ENCODE assay signal across 14 cellular contexts in genomic region chr2:20585351-20585709, GRCh38.
DNase-seq lines count a peak whose midpoint lies in the region; ATAC-seq and TF ChIP-seq lines count a peak whose summit lies in the region.
"Had no signal": no experiment of that assay in that cellular context is flagged by ENCODE, and none has a peak within 500 bp of the region (broad histone marks: within the 10 kb centered on the region; RNA-seq: fewer than 3 reads in every experiment).

No MANE protein-coding gene starts in this region.

- H3K27me3 Mint-ChIP-seq in GM23338 (ENCODE audit: insufficient read depth, low read depth, poor library complexity) (peaks cover 9% of the 10 kb centered on the region), T-helper 17 cell (no peaks in the 10 kb centered on the region)

- no peaks in the 10 kb centered on the region for H3F3A ChIP-seq in GM23338 (replicated peaks; ENCODE audit: low read depth)

- peaks cover 11% of the 10 kb centered on the region; the same call in 2 of the 3 replicates for H3K9me3 Mint-ChIP-seq in GM23338

- TF ChIP-seq CTCF in GM23338 (conservative IDR thresholded peaks at IDR 0.05; ENCODE audit: low read depth in 2 of 2) (no peak), hepatocyte (IDR thresholded peaks at IDR 0.05; ENCODE audit: poor library complexity) (no peak)

- H3K27ac ChIP-seq in GM23338 (ENCODE audit: low read depth) (no peak overlapping the region), hepatocyte (peak overlapping the region; percentile 74)

- no peak for ATAC-seq in GM23338
- ATAC-seq in T-helper 17 cell: no peak
- no peak for ATAC-seq in HG02678 (IDR thresholded peaks at IDR 0.05; ENCODE audit: unreplicated experiment)

- H3K79me2 ChIP-seq in GM23338 (replicated peaks; ENCODE audit: insufficient read depth): no peaks in the 10 kb centered on the region
- H3K79me2 ChIP-seq in hepatocyte: no peaks in the 10 kb centered on the region

- H3K36me3 Mint-ChIP-seq in GM23338 (ENCODE audit: low read depth) (no peaks in the 10 kb centered on the region), T-helper 17 cell (ENCODE audit: low read depth) (no peaks in the 10 kb centered on the region)

- H2AFZ ChIP-seq in GM23338 (no peak overlapping the region), hepatocyte (no peak overlapping the region)

- no peak overlapping the region for H3K4me3 Mint-ChIP-seq in GM23338
- H3K4me3 Mint-ChIP-seq in T-helper 17 cell: no peak overlapping the region

- H3K4me1 Mint-ChIP-seq in GM23338 (peaks cover 17% of the 10 kb centered on the region), T-helper 17 cell (peaks cover 6% of the 10 kb centered on the region)

- H3K9me3 ChIP-seq in T-helper 17 cell (ENCODE audit: control insufficient read depth, low read length, poor library complexity, severe bottlenecking) (no peaks in the 10 kb centered on the region), hepatocyte (ENCODE audit: low read depth) (no peaks in the 10 kb centered on the region), skeletal muscle satellite cell (replicated peaks; ENCODE audit: low read length) (no peaks in the 10 kb centered on the region)

- no peak for DNase-seq in GM23338 (ENCODE audit: low spot score)
- no peak for DNase-seq in T-helper 17 cell
- no peak for DNase-seq in hepatocyte (ENCODE audit: low spot score)
- DNase-seq in DMS 273 treated with DMSO at 0.1 percent for 48 hours (lab: John Stamatoyannopoulos, UW): no peak
- no peak for DNase-seq in HUDEP-2 (lab: John Stamatoyannopoulos, UW; ENCODE audit: unreplicated experiment in 76 of 76)
- DNase-seq in SK-N-DZ (ENCODE audit: low spot score): no peak
- DNase-seq: effector CD4-positive, alpha-beta T cell; GOT3; Kasumi-1; NCI-H146; NCI-H524 treated with DMSO at 0.1 percent for 48 hours; RPMI8226 had no signal

- H3K4me2 ChIP-seq in GM23338: peak overlapping the region; percentile 52; the same call in 1 of the 2 replicates
- H3K4me2 ChIP-seq in hepatocyte: peak overlapping the region; percentile 8
- H3K4me2 ChIP-seq in skeletal muscle satellite cell (ENCODE audit: low read length): no peak overlapping the region

- H3K27me3 ChIP-seq in GM23338 (ENCODE audit: insufficient read depth): no peaks in the 10 kb centered on the region
- H3K27me3 ChIP-seq in hepatocyte: no peaks in the 10 kb centered on the region
- no peaks in the 10 kb centered on the region for H3K27me3 ChIP-seq in skeletal muscle satellite cell (ENCODE audit: control insufficient read depth, insufficient read depth, low read length)

- peak overlapping the region; percentile 12 for H3K9ac ChIP-seq in skeletal muscle satellite cell (ENCODE audit: low read depth, low read length)

- H4K20me1 ChIP-seq in GM23338 (replicated peaks; ENCODE audit: insufficient read depth) (no peaks in the 10 kb centered on the region), hepatocyte (ENCODE audit: insufficient read depth, poor library complexity, severe bottlenecking) (no peaks in the 10 kb centered on the region)

- H3K36me3 ChIP-seq in GM23338 (ENCODE audit: insufficient read depth): 0 out of 2 replicates have a peak, but pooled peaks cover 3% of the 10 kb centered on the region
- H3K36me3 ChIP-seq in hepatocyte (replicated peaks; ENCODE audit: insufficient read depth, low read depth): no peaks in the 10 kb centered on the region
- H3K36me3 ChIP-seq in skeletal muscle satellite cell (ENCODE audit: insufficient read depth, low read length): no peaks in the 10 kb centered on the region

- peaks cover 14% of the 10 kb centered on the region; the same call in 1 of the 2 replicates for H3K9me2 ChIP-seq in GM23338 (ENCODE audit: insufficient read depth)
- no peaks in the 10 kb centered on the region for H3K9me2 ChIP-seq in hepatocyte (replicated peaks; ENCODE audit: insufficient read depth)

- H3K27ac Mint-ChIP-seq in GM23338: no peak overlapping the region; the same call in 1 of the 2 replicates
- H3K27ac Mint-ChIP-seq in T-helper 17 cell: peak overlapping the region; percentile 32

- H3K4me3 ChIP-seq in GM23338 (no peak overlapping the region), hepatocyte (no peak overlapping the region), skeletal muscle satellite cell (ENCODE audit: low read length) (no peak overlapping the region)

- 59% methylated on average over 5 of the region's 5 CpGs for WGBS in hepatocyte (ENCODE audit: low lambda C conversion rate, missing lambda C conversion rate)

- H3K4me1 ChIP-seq in GM23338 (ENCODE audit: insufficient read depth) (peaks cover 10% of the 10 kb centered on the region; the same call in 1 of the 2 replicates), hepatocyte (ENCODE audit: insufficient read depth) (peaks cover 28% of the 10 kb centered on the region), skeletal muscle satellite cell (ENCODE audit: control insufficient read depth, insufficient read depth, low read length) (peaks cover 41% of the 10 kb centered on the region)

TF ChIP-seq in GM23338, 12 proteins besides CTCF, POLR2A, EP300 and RAD21 (continues in another document):
- TF ChIP-seq REST (IDR thresholded peaks at IDR 0.05; ENCODE audit: unreplicated experiment) (no peak), ZNF114 (CRISPR knock-in tag; IDR thresholded peaks at IDR 0.05) (no peak), CREB1 (CRISPR knock-in tag; IDR thresholded peaks at IDR 0.05; ENCODE audit: low read depth) (no peak), NANOG (IDR thresholded peaks at IDR 0.05; ENCODE audit: borderline replicate concordance) (no peak), EZH2 (IDR thresholded peaks at IDR 0.05; ENCODE audit: low read depth, unreplicated experiment) (no peak)
